Comparison of ENCODE assay signal across 13 cellular contexts in the genomic region with DNA sequence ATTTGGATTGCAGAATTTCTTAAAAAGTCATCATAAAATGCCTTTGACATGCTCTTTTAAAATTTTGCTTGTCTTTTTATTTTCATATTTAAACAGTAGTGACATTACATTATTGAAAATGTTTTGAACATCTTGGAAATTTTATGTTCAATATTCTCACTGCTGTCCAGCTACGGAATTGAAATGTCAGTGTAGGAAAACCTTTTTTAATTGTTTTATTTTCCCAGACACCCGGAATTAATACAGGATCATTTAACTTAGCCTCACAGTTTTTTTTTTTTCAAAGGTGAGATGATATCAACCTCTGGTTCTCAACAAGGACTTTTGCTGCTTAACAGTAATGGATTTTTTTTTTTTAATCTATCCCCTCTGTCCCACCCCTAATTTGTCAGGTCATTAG. TPM values are rescaled to one million over a fixed set of nuclear protein-coding genes. Genes with fewer than 3 reads are reported as not detected.
DNase-seq lines count a peak whose midpoint lies in the region; ATAC-seq, FAIRE-seq and TF ChIP-seq lines count a peak whose summit lies in the region.
"Had no signal": no experiment of that assay in that cellular context is flagged by ENCODE, and none has a peak within 500 bp of the region (broad histone marks: within the 10 kb centered on the region; RNA-seq: fewer than 3 reads in every experiment).

No MANE protein-coding gene starts in this region.

- H3K27me3 ChIP-seq in ACC112 (ENCODE audit: insufficient read depth, low read length) (no peaks in the 10 kb centered on the region), GM23248 (replicated peaks; ENCODE audit: insufficient read depth) (no peaks in the 10 kb centered on the region)

- H3K4me3 Mint-ChIP-seq in activated T-helper 1 cell treated with anti-CD3 and anti-CD28 coated beads, Interleukin-12 subunit alpha, Interleukin-12 subunit beta, Interleukin-2, Interleukin-4 antibody, amounts not matched to agents 30 ng/mL and 10 ng/mL and 1 ng/mL, durations not matched to agents 14 hours and 24 hours and 36 hours = no peak overlapping the region
- no peak overlapping the region for H3K4me3 Mint-ChIP-seq in type B pancreatic cell
- H3K4me3 Mint-ChIP-seq: activated T-cell treated with anti-CD3 and anti-CD28 coated beads, Interleukin-2, amount 50 U/mL, for 4 hours had no signal

- H3K36me3 ChIP-seq in ACC112 (ENCODE audit: insufficient read depth, low read length) (peaks cover 52% of the 10 kb centered on the region), GM23248 (ENCODE audit: low read depth) (peaks cover 32% of the 10 kb centered on the region; the same call in 1 of the 2 replicates)

- peaks cover 70% of the 10 kb centered on the region for H3K36me3 Mint-ChIP-seq in activated T-helper 1 cell treated with anti-CD3 and anti-CD28 coated beads, Interleukin-12 subunit alpha, Interleukin-12 subunit beta, Interleukin-2, Interleukin-4 antibody, amounts not matched to agents 30 ng/mL and 10 ng/mL and 1 ng/mL, durations not matched to agents 14 hours and 24 hours and 36 hours (ENCODE audit: low read depth)
- H3K36me3 Mint-ChIP-seq in type B pancreatic cell = peaks cover 37% of the 10 kb centered on the region

- H3K4me3 ChIP-seq in ACC112 (ENCODE audit: low read depth, low read length) = peak overlapping the region; percentile 84
- peak overlapping the region; percentile 63 for H3K4me3 ChIP-seq in GM23248

- no peaks in the 10 kb centered on the region for H3K9me3 ChIP-seq in GM23248 (ENCODE audit: low read depth)
- H3K9me3 ChIP-seq: thoracic aorta had no signal

- WGBS in GM23248 (ENCODE audit: low coverage in 1 of 2, low lambda C conversion rate in 2 of 2, missing lambda C conversion rate in 2 of 2), 2 experiments = 68 to 74% methylated on average over 2 of the region's 2 CpGs

- no peak for TF ChIP-seq CTCF in type B pancreatic cell (conservative IDR thresholded peaks at IDR 0.05)

- H4K20me1 ChIP-seq in GM23248 (ENCODE audit: insufficient read depth) = peaks cover 11% of the 10 kb centered on the region; the same call in 1 of the 2 replicates

- in situ Hi-C loops in GM23248 (cut with MboI) = no loop called here

- intact Hi-C loops in activated T-helper 1 cell treated with anti-CD3 and anti-CD28 coated beads, Interleukin-12 subunit alpha, Interleukin-12 subunit beta, Interleukin-2, Interleukin-4 antibody, amounts not matched to agents 30 ng/mL and 10 ng/mL and 1 ng/mL, durations not matched to agents 14 hours and 24 hours and 36 hours (cut with micrococcal nuclease) = no loop called here
- intact Hi-C loops in head of caudate nucleus (cut with DNase I) = loop anchor here (10.0 kb wide), 1 partner anchor 288 kb away; no protein-coding TSS in a partner anchor

- peaks cover 86% of the 10 kb centered on the region for H3K79me2 ChIP-seq in ACC112 (ENCODE audit: control insufficient read depth, insufficient read depth, low read length, unreplicated experiment)
- peaks cover 89% of the 10 kb centered on the region for H3K79me2 ChIP-seq in GM23248 (ENCODE audit: insufficient read depth)

- H3K9ac ChIP-seq in GM23248 = peak overlapping the region; percentile 51; the same call in 1 of the 2 replicates

- no peaks in the 10 kb centered on the region for H3F3A ChIP-seq in GM23248 (ENCODE audit: insufficient read depth)

- H3K27ac Mint-ChIP-seq in activated T-helper 1 cell treated with anti-CD3 and anti-CD28 coated beads, Interleukin-12 subunit alpha, Interleukin-12 subunit beta, Interleukin-2, Interleukin-4 antibody, amounts not matched to agents 30 ng/mL and 10 ng/mL and 1 ng/mL, durations not matched to agents 14 hours and 24 hours and 36 hours = peak overlapping the region; percentile 83
- no peak overlapping the region for H3K27ac Mint-ChIP-seq in type B pancreatic cell

- H3K4me1 ChIP-seq in ACC112 (ENCODE audit: control insufficient read depth, insufficient read depth, low read length, unreplicated experiment) (peaks cover 62% of the 10 kb centered on the region), GM23248 (ENCODE audit: insufficient read depth) (peaks cover 56% of the 10 kb centered on the region)

- H3K27me3 Mint-ChIP-seq in activated T-helper 1 cell treated with anti-CD3 and anti-CD28 coated beads, Interleukin-12 subunit alpha, Interleukin-12 subunit beta, Interleukin-2, Interleukin-4 antibody, amounts not matched to agents 30 ng/mL and 10 ng/mL and 1 ng/mL, durations not matched to agents 14 hours and 24 hours and 36 hours (ENCODE audit: insufficient read depth) = no peaks in the 10 kb centered on the region
- H3K27me3 Mint-ChIP-seq in type B pancreatic cell = no peaks in the 10 kb centered on the region

- H2AFZ ChIP-seq in ACC112 (ENCODE audit: low read length, unreplicated experiment) = no peak overlapping the region
- H2AFZ ChIP-seq in GM23248 = no peak overlapping the region

- H3K27ac ChIP-seq in ACC112 (ENCODE audit: low read depth, low read length) = no peak overlapping the region
- no peak overlapping the region for H3K27ac ChIP-seq in GM23248
- H3K27ac ChIP-seq: thoracic aorta had no signal

- no peaks in the 10 kb centered on the region for H3K9me2 ChIP-seq in GM23248 (ENCODE audit: insufficient read depth)

- no peaks in the 10 kb centered on the region for H3K9me3 Mint-ChIP-seq in activated T-helper 1 cell treated with anti-CD3 and anti-CD28 coated beads, Interleukin-12 subunit alpha, Interleukin-12 subunit beta, Interleukin-2, Interleukin-4 antibody, amounts not matched to agents 30 ng/mL and 10 ng/mL and 1 ng/mL, durations not matched to agents 14 hours and 24 hours and 36 hours
- no peaks in the 10 kb centered on the region for H3K9me3 Mint-ChIP-seq in type B pancreatic cell
- H3K9me3 Mint-ChIP-seq: activated T-cell treated with anti-CD3 and anti-CD28 coated beads, Interleukin-2, amount 50 U/mL, for 4 hours had no signal

- FAIRE-seq in islet of Langerhans (lab: Jason Lieb, UNC) = peak; percentile 13

- peak overlapping the region; percentile 68 for H3K4me2 ChIP-seq in GM23248 (ENCODE audit: unreplicated experiment)

- ATAC-seq in HG02852 (IDR thresholded peaks at IDR 0.05; ENCODE audit: unreplicated experiment) = no peak
- ATAC-seq: activated T-cell treated with anti-CD3 and anti-CD28 coated beads, Interleukin-2, amount 50 U/mL, for 4 hours had no signal

- H3K4me1 Mint-ChIP-seq in activated T-helper 1 cell treated with anti-CD3 and anti-CD28 coated beads, Interleukin-12 subunit alpha, Interleukin-12 subunit beta, Interleukin-2, Interleukin-4 antibody, amounts not matched to agents 30 ng/mL and 10 ng/mL and 1 ng/mL, durations not matched to agents 14 hours and 24 hours and 36 hours (ENCODE audit: low read depth) = peaks cover 76% of the 10 kb centered on the region
- peaks cover 72% of the 10 kb centered on the region for H3K4me1 Mint-ChIP-seq in type B pancreatic cell (ENCODE audit: unreplicated experiment)

- DNase-seq in GM23248 (no peak), type B pancreatic cell (ENCODE audit: extremely low spot score, unreplicated experiment) (no peak), GM19238 (ENCODE audit: insufficient read length, low spot score) (no peak), head of caudate nucleus (no peak)
- no peak for DNase-seq in activated T-helper 1 cell treated with anti-CD3 and anti-CD28 coated beads, Interleukin-12 subunit alpha, Interleukin-12 subunit beta, Interleukin-2, Interleukin-4 antibody, amounts not matched to agents 30 ng/mL and 10 ng/mL and 1 ng/mL, durations not matched to agents 14 hours and 24 hours and 36 hours (ENCODE audit: low spot score)
- DNase-seq: activated T-cell treated with anti-CD3 and anti-CD28 coated beads, Interleukin-2, amount 50 U/mL, for 4 hours; COR-L47; NCI-H524 treated with DMSO at 0.1 percent for 48 hours; stimulated activated CD4-positive, alpha-beta T cell treated with anti-CD3 and anti-CD28 coated beads, Interleukin-4, amount 100 ng/mL, for 1 hour had no signal

RNA-seq across cellular contexts. Expression of a gene that starts 4.1 kb away (rescaled TPM):
- 18.7 and 22.5 TPM in 2 replicates for total RNA-seq in GM23248 (2014; rRNA removed; shearing (Covaris generic))
- polyA plus RNA-seq in GM23248 (2016; fragmentation: Nextera tagmentation; extraction: Ambion mirVana) = 6.4 and 6.6 TPM in 2 replicates
- 58.5 and 59.0 TPM in 2 replicates for total RNA-seq in activated T-helper 1 cell treated with anti-CD3 and anti-CD28 coated beads, Interleukin-12 subunit alpha, Interleukin-12 subunit beta, Interleukin-2, Interleukin-4 antibody, amounts not matched to agents 30 ng/mL and 10 ng/mL and 1 ng/mL, durations not matched to agents 14 hours and 24 hours and 36 hours
- 23.2 and 41.4 TPM in 2 replicates for total RNA-seq in type B pancreatic cell (ENCODE audit: low replicate concordance)

RNA-seq across cellular contexts. Expression of a gene that starts 47.6 kb away (rescaled TPM):
- 28.1 and 34.3 TPM in 2 replicates for total RNA-seq in GM23248 (2014; rRNA removed; shearing (Covaris generic))
- polyA plus RNA-seq in GM23248 (2016; fragmentation: Nextera tagmentation; extraction: Ambion mirVana) = 15.6 and 15.9 TPM in 2 replicates
- total RNA-seq in activated T-helper 1 cell treated with anti-CD3 and anti-CD28 coated beads, Interleukin-12 subunit alpha, Interleukin-12 subunit beta, Interleukin-2, Interleukin-4 antibody, amounts not matched to agents 30 ng/mL and 10 ng/mL and 1 ng/mL, durations not matched to agents 14 hours and 24 hours and 36 hours = 0.16 and 0.39 TPM in 2 replicates
- total RNA-seq in type B pancreatic cell (ENCODE audit: low replicate concordance) = 2.0 and 5.4 TPM in 2 replicates
